ENCODE assay signal across 28 cellular contexts in genomic region chr9:18240213-18240612, GRCh38.
"Had no signal": no experiment of that assay in that cellular context is flagged by ENCODE, and none has a peak within 500 bp of the region (broad histone marks: within the 10 kb centered on the region; RNA-seq: fewer than 3 reads in every experiment).

No MANE protein-coding gene starts in this region.

- H3K4me3 ChIP-seq: adrenal gland, body of pancreas, esophagus squamous epithelium had no signal

- H3K9me3 ChIP-seq: adrenal gland, body of pancreas, esophagus squamous epithelium had no signal

- DNase-seq: activated B cell treated with CpG ODN at 0.5 μM for 24 hours; activated CD4-positive, alpha-beta T cell treated with anti-CD3 and anti-CD28 coated beads for 48 hours; activated CD4-positive, alpha-beta T cell treated with anti-CD3 and anti-CD28 coated beads, Interleukin-2, amount 50 U/mL, for 1 hour; activated CD4-positive, alpha-beta T cell treated with anti-CD3 and anti-CD28 coated beads, Interleukin-2, amount 50 U/mL, for 48 hours; activated CD8-positive, alpha-beta memory T cell treated with anti-CD3 and anti-CD28 coated beads for 24 hours; activated CD8-positive, alpha-beta T cell treated with anti-CD3 and anti-CD28 coated beads for 36 hours; activated effector memory CD4-positive, alpha-beta T cell treated with Interleukin-2 at 50 U/mL for 16 hours; activated gamma-delta T cell treated with Interleukin-2 at 50 U/mL for 16 hours; activated naive CD4-positive, alpha-beta T cell treated with anti-CD3 and anti-CD28 coated beads, Interleukin-2, amount 50 U/mL, for 16 hours; activated naive CD4-positive, alpha-beta T cell treated with Interleukin-2 at 50 U/mL for 16 hours; activated naive CD8-positive, alpha-beta T cell treated with anti-CD3 and anti-CD28 coated beads for 36 hours; activated naive CD8-positive, alpha-beta T cell treated with anti-CD3 and anti-CD28 coated beads, Interleukin-2, amount 50 U/mL, for 24 hours; activated T-cell treated with anti-CD3 and anti-CD28 coated beads, Interleukin-2, amount 50 U/mL, for 4 hours; adrenal gland; amygdala; aorta; body of pancreas; caudate nucleus; effector CD8-positive, alpha-beta T cell; esophagus squamous epithelium; T-helper 1 cell; T-helper 17 cell; T1000; WERI-Rb-1 had no signal

- H3K9me3 Mint-ChIP-seq: activated B cell treated with CpG ODN at 0.5 μM for 24 hours; T-helper 2 cell treated with Interferon-gamma antibody and Interleukin-4, amounts not matched to agents 5 μg/mL and 100 μg/mL, for 36 hours had no signal

- H3K4me1 ChIP-seq: adrenal gland, body of pancreas had no signal

- H3K36me3 Mint-ChIP-seq: activated naive CD8-positive, alpha-beta T cell treated with anti-CD3 and anti-CD28 coated beads for 36 hours had no signal

- H3K4me3 Mint-ChIP-seq: activated B cell treated with CpG ODN at 0.5 μM for 24 hours; activated CD8-positive, alpha-beta T cell treated with anti-CD3 and anti-CD28 coated beads for 36 hours; activated naive CD8-positive, alpha-beta T cell treated with anti-CD3 and anti-CD28 coated beads for 36 hours; activated naive CD8-positive, alpha-beta T cell treated with anti-CD3 and anti-CD28 coated beads, Interleukin-2, amount 50 U/mL, for 24 hours; activated T-cell treated with anti-CD3 and anti-CD28 coated beads, Interleukin-2, amount 50 U/mL, for 4 hours; activated T-helper 17 cell treated with anti-CD3 and anti-CD28 coated beads, Interleukin-2, amount 50 U/mL, for 72 hours; T-helper 17 cell; T-helper 2 cell treated with Interferon-gamma antibody and Interleukin-4, amounts not matched to agents 5 μg/mL and 100 μg/mL, for 36 hours had no signal

- H3K27ac Mint-ChIP-seq: activated B cell treated with CpG ODN at 0.5 μM for 24 hours; activated CD8-positive, alpha-beta T cell treated with anti-CD3 and anti-CD28 coated beads for 36 hours; activated naive CD8-positive, alpha-beta T cell treated with anti-CD3 and anti-CD28 coated beads for 36 hours; activated T-helper 17 cell treated with anti-CD3 and anti-CD28 coated beads, Interleukin-2, amount 50 U/mL, for 72 hours; T-helper 17 cell; T-helper 2 cell treated with Interferon-gamma antibody and Interleukin-4, amounts not matched to agents 5 μg/mL and 100 μg/mL, for 36 hours had no signal

- ATAC-seq: activated CD4-positive, CD25-positive, alpha-beta regulatory T cell treated with anti-CD3 and anti-CD28 coated beads, Interleukin-2, amount 50 U/mL, for 24 hours; activated CD8-positive, alpha-beta T cell treated with anti-CD3 and anti-CD28 coated beads for 36 hours; activated naive CD8-positive, alpha-beta T cell treated with anti-CD3 and anti-CD28 coated beads, Interleukin-2, amount 50 U/mL, for 24 hours; activated T-cell treated with anti-CD3 and anti-CD28 coated beads, Interleukin-2, amount 50 U/mL, for 4 hours; activated T-helper 17 cell treated with anti-CD3 and anti-CD28 coated beads, Interleukin-2, amount 50 U/mL, for 72 hours; body of pancreas; T-helper 17 cell had no signal

- H3K36me3 ChIP-seq: adrenal gland, esophagus squamous epithelium, WERI-Rb-1 had no signal

- H3K27ac ChIP-seq: adrenal gland, body of pancreas, epithelial cell of prostate, esophagus squamous epithelium, WERI-Rb-1 had no signal

- H3K4me1 Mint-ChIP-seq: activated B cell treated with CpG ODN at 0.5 μM for 24 hours; activated T-helper 17 cell treated with anti-CD3 and anti-CD28 coated beads, Interleukin-2, amount 50 U/mL, for 72 hours; T-helper 17 cell had no signal

- H3K27me3 Mint-ChIP-seq: activated B cell treated with CpG ODN at 0.5 μM for 24 hours had no signal

- H3K27me3 ChIP-seq: body of pancreas, esophagus squamous epithelium had no signal
